Comparison of ENCODE assay signal across 18 cellular contexts in genomic region chr19:54515156-54515555, GRCh38. TPM values are rescaled to one million over a fixed set of nuclear protein-coding genes. Genes with fewer than 3 reads are reported as not detected.
A peak's percentile ranks its signal among the peaks of the same experiment; 100 is the strongest.
DNase-seq lines count a peak whose midpoint lies in the region; ATAC-seq lines count a peak whose summit lies in the region.
"Had no signal": no experiment of that assay in that cellular context is flagged by ENCODE, and none has a peak within 500 bp of the region (broad histone marks: within the 10 kb centered on the region; RNA-seq: fewer than 3 reads in every experiment).

No MANE protein-coding gene starts in this region.

- H3K4me3 Mint-ChIP-seq in T-helper 1 cell treated with Interleukin-12 subunit alpha and Interleukin-12 subunit beta and Interleukin-4 antibody, amounts not matched to agents 30 μg/mL and 1 μg/mL, for 36 hours: no peak overlapping the region
- no peak overlapping the region for H3K4me3 Mint-ChIP-seq in activated naive CD8-positive, alpha-beta T cell
- H3K4me3 Mint-ChIP-seq in activated naive CD8-positive, alpha-beta T cell treated with anti-CD3 and anti-CD28 coated beads for 36 hours: no peak overlapping the region
- H3K4me3 Mint-ChIP-seq in stimulated activated memory B cell treated with anti-CD40 and anti-IgM and Interleukin-4, amounts not matched to agents 10 μg/mL and 1 μg/mL and 100 μg/mL, for 72 hours: no peak overlapping the region
- H3K4me3 Mint-ChIP-seq: B cell; CD4-positive, alpha-beta T cell; CD8-positive, alpha-beta T cell had no signal

- H3K27ac Mint-ChIP-seq in T-helper 1 cell treated with Interleukin-12 subunit alpha and Interleukin-12 subunit beta and Interleukin-4 antibody, amounts not matched to agents 30 μg/mL and 1 μg/mL, for 36 hours: peak overlapping the region; percentile 13
- H3K27ac Mint-ChIP-seq in activated naive CD8-positive, alpha-beta T cell: peak overlapping the region; percentile 47
- no peak overlapping the region for H3K27ac Mint-ChIP-seq in activated naive CD8-positive, alpha-beta T cell treated with anti-CD3 and anti-CD28 coated beads for 36 hours
- no peak overlapping the region for H3K27ac Mint-ChIP-seq in stimulated activated memory B cell treated with anti-CD40 and anti-IgM and Interleukin-4, amounts not matched to agents 10 μg/mL and 1 μg/mL and 100 μg/mL, for 72 hours
- H3K27ac Mint-ChIP-seq: B cell; CD4-positive, alpha-beta T cell; CD8-positive, alpha-beta T cell had no signal

- peaks cover 3% of the 10 kb centered on the region for H3K9me3 Mint-ChIP-seq in T-helper 1 cell treated with Interleukin-12 subunit alpha and Interleukin-12 subunit beta and Interleukin-4 antibody, amounts not matched to agents 30 μg/mL and 1 μg/mL, for 36 hours
- no peaks in the 10 kb centered on the region for H3K9me3 Mint-ChIP-seq in activated naive CD8-positive, alpha-beta T cell (ENCODE audit: low read depth)
- peaks cover 7% of the 10 kb centered on the region for H3K9me3 Mint-ChIP-seq in activated naive CD8-positive, alpha-beta T cell treated with anti-CD3 and anti-CD28 coated beads for 36 hours
- peaks cover 3% of the 10 kb centered on the region for H3K9me3 Mint-ChIP-seq in stimulated activated memory B cell treated with anti-CD40 and anti-IgM and Interleukin-4, amounts not matched to agents 10 μg/mL and 1 μg/mL and 100 μg/mL, for 72 hours

- ATAC-seq in stimulated activated memory B cell treated with anti-CD40 and anti-IgM and Interleukin-4, amounts not matched to agents 10 μg/mL and 1 μg/mL and 100 μg/mL, for 72 hours: no peak
- ATAC-seq: A549; CD8-positive, alpha-beta T cell; GM12878 had no signal

- H3K36me3 Mint-ChIP-seq in T-helper 1 cell treated with Interleukin-12 subunit alpha and Interleukin-12 subunit beta and Interleukin-4 antibody, amounts not matched to agents 30 μg/mL and 1 μg/mL, for 36 hours (ENCODE audit: low read depth): no peaks in the 10 kb centered on the region
- peaks cover 2% of the 10 kb centered on the region for H3K36me3 Mint-ChIP-seq in activated naive CD8-positive, alpha-beta T cell
- H3K36me3 Mint-ChIP-seq in activated naive CD8-positive, alpha-beta T cell treated with anti-CD3 and anti-CD28 coated beads for 36 hours: no peaks in the 10 kb centered on the region
- H3K36me3 Mint-ChIP-seq in stimulated activated memory B cell treated with anti-CD40 and anti-IgM and Interleukin-4, amounts not matched to agents 10 μg/mL and 1 μg/mL and 100 μg/mL, for 72 hours: no peaks in the 10 kb centered on the region
- H3K36me3 Mint-ChIP-seq: CD8-positive, alpha-beta T cell had no signal

- H3K27me3 Mint-ChIP-seq in T-helper 1 cell treated with Interleukin-12 subunit alpha and Interleukin-12 subunit beta and Interleukin-4 antibody, amounts not matched to agents 30 μg/mL and 1 μg/mL, for 36 hours (ENCODE audit: low read depth): peaks cover 21% of the 10 kb centered on the region
- peaks cover 15% of the 10 kb centered on the region for H3K27me3 Mint-ChIP-seq in activated naive CD8-positive, alpha-beta T cell
- peaks cover 36% of the 10 kb centered on the region for H3K27me3 Mint-ChIP-seq in activated naive CD8-positive, alpha-beta T cell treated with anti-CD3 and anti-CD28 coated beads for 36 hours
- peaks cover 62% of the 10 kb centered on the region for H3K27me3 Mint-ChIP-seq in stimulated activated memory B cell treated with anti-CD40 and anti-IgM and Interleukin-4, amounts not matched to agents 10 μg/mL and 1 μg/mL and 100 μg/mL, for 72 hours

- no peak for DNase-seq in T-helper 1 cell
- DNase-seq in activated naive CD8-positive, alpha-beta T cell treated with anti-CD3 and anti-CD28 coated beads for 36 hours: no peak
- peak; percentile 24 for DNase-seq in mesenteric fat pad (ENCODE audit: low spot score)
- no peak for DNase-seq in NCI-H2227 treated with DMSO at 0.1 percent for 48 hours (lab: John Stamatoyannopoulos, UW)
- DNase-seq: Calu3; CD4-positive, alpha-beta T cell; CD8-positive, alpha-beta T cell; DMS79 treated with DMSO at 0.1 percent for 48 hours; GDM1 had no signal

- peaks cover 19% of the 10 kb centered on the region for H3K4me1 Mint-ChIP-seq in T-helper 1 cell treated with Interleukin-12 subunit alpha and Interleukin-12 subunit beta and Interleukin-4 antibody, amounts not matched to agents 30 μg/mL and 1 μg/mL, for 36 hours (ENCODE audit: low read depth)
- H3K4me1 Mint-ChIP-seq in activated naive CD8-positive, alpha-beta T cell (ENCODE audit: low read depth): peaks cover 18% of the 10 kb centered on the region
- peaks cover 18% of the 10 kb centered on the region for H3K4me1 Mint-ChIP-seq in activated naive CD8-positive, alpha-beta T cell treated with anti-CD3 and anti-CD28 coated beads for 36 hours
- H3K4me1 Mint-ChIP-seq in stimulated activated memory B cell treated with anti-CD40 and anti-IgM and Interleukin-4, amounts not matched to agents 10 μg/mL and 1 μg/mL and 100 μg/mL, for 72 hours: peaks cover 9% of the 10 kb centered on the region

RNA-seq across cellular contexts. Expression of gene LAIR2, which starts 12.5 kb away (rescaled TPM):
- 1 to 10 TPM; 1.8 to 2.4 TPM for total RNA-seq in activated naive CD8-positive, alpha-beta T cell treated with anti-CD3 and anti-CD28 coated beads for 36 hours
- total RNA-seq in mesenteric fat pad: 1.7 TPM
- total RNA-seq: A172; B cell; Caco-2; Calu3; CD8-positive, alpha-beta T cell; G401; GM12878 had no signal

RNA-seq across cellular contexts. Expression of gene CDC42EP5, which starts 42.1 kb away (rescaled TPM):
- under 1 TPM in 1 of 2 experiments, not detected in 1; 0.34 TPM for total RNA-seq in activated naive CD8-positive, alpha-beta T cell treated with anti-CD3 and anti-CD28 coated beads for 36 hours
- 38.1 TPM for total RNA-seq in mesenteric fat pad
- total RNA-seq: B cell; CD4-positive, alpha-beta T cell; CD8-positive, alpha-beta T cell had no signal

RNA-seq across cellular contexts. Expression of gene LENG9, which starts 51.6 kb away (rescaled TPM):
- total RNA-seq in activated naive CD8-positive, alpha-beta T cell treated with anti-CD3 and anti-CD28 coated beads for 36 hours: 1 to 10 TPM; 4.3 to 4.9 TPM
- total RNA-seq in mesenteric fat pad: 8.3 TPM
- total RNA-seq: A172 had no signal

RNA-seq across cellular contexts. Expression of gene LILRA2, which starts 58.4 kb away (rescaled TPM):
- not detected for total RNA-seq in activated naive CD8-positive, alpha-beta T cell treated with anti-CD3 and anti-CD28 coated beads for 36 hours
- 10.0 TPM for total RNA-seq in mesenteric fat pad
- total RNA-seq: A172; Caco-2; Calu3; CD8-positive, alpha-beta T cell; G401 had no signal

Comparison
In these comparisons a context has a peak if more than half of its experiments do, and no peak if none do; other contexts are left out.
1. H3K27ac Mint-ChIP-seq: peak in T-helper 1 cell treated with Interleukin-12 subunit alpha and Interleukin-12 subunit beta and Interleukin-4 antibody, amounts not matched to agents 30 μg/mL and 1 μg/mL, for 36 hours (single experiment) and activated naive CD8-positive, alpha-beta T cell (single experiment); none in activated naive CD8-positive, alpha-beta T cell treated with anti-CD3 and anti-CD28 coated beads for 36 hours (single experiment) and stimulated activated memory B cell treated with anti-CD40 and anti-IgM and Interleukin-4, amounts not matched to agents 10 μg/mL and 1 μg/mL and 100 μg/mL, for 72 hours (single experiment).
2. RNA of gene CDC42EP5, which starts 42.1 kb away (total RNA-seq): 38.1 TPM in mesenteric fat pad (single experiment); 0.34 TPM in activated naive CD8-positive, alpha-beta T cell treated with anti-CD3 and anti-CD28 coated beads for 36 hours; every median in the first group is over 10 times any median in the second.